Comparison of ENCODE assay signal across 1 cellular context in genomic region chr12:38930994-38931393, GRCh38.
TF ChIP-seq lines count a peak whose summit lies in the region.

No MANE protein-coding gene starts in this region.

TF ChIP-seq in K562, 482 proteins besides CTCF, POLR2A, EP300 and RAD21:
- TF ChIP-seq HMBOX1 (IDR thresholded peaks at IDR 0.05) (0 out of 2 replicates have a peak, but pooled peaks have one; percentile 20), FOSL1 (tag; conservative IDR thresholded peaks at IDR 0.05) (peak; percentile 60)
- TF ChIP-seq, protein P1, sequence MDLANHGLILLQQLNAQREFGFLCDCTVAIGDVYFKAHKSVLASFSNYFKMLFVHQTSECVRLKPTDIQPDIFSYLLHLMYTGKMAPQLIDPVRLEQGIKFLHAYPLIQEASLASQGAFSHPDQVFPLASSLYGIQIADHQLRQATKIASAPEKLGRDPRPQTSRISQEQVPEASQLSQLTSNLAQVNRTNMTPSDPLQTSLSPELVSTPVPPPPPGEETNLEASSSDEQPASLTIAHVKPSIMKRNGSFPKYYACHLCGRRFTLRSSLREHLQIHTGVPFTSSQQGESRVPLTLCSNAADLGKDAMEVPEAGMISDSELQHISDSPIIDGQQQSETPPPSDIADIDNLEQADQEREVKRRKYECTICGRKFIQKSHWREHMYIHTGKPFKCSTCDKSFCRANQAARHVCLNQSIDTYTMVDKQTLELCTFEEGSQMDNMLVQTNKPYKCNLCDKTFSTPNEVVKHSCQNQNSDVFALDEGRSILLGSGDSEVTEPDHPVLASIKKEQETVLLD (IDR thresholded peaks at IDR 0.05) = no peak
